18 cellular contexts compared by ENCODE assay signal in the genomic region with DNA sequence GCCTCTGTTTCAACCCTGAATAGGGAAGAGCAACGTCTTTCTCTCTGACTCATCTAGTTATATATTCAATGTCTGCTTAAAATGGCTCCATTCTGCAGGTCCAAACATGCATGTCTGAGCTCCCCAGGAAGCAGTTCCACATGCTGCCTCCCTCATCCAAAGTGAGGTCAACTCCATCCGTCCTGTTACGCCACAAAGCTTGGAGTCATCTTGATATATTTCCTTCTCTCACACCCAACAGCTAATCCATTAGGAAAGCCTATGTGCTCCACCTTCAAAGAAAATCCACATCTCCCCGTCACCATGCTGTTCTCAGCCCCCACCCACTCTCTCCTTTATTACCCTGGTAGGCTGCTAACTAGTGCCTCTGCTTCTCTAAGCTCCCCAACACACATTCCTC.
DNase-seq lines count a peak whose midpoint lies in the region; ATAC-seq and TF ChIP-seq lines count a peak whose summit lies in the region.
"Had no signal": no experiment of that assay in that cellular context is flagged by ENCODE, and none has a peak within 500 bp of the region (broad histone marks: within the 10 kb centered on the region; RNA-seq: fewer than 3 reads in every experiment).

No MANE protein-coding gene starts in this region.

- H3K4me1 Mint-ChIP-seq in T-helper 17 cell: no peaks in the 10 kb centered on the region
- H3K4me1 Mint-ChIP-seq: CD8-positive, alpha-beta memory T cell; IgD-negative memory B cell had no signal

- H3K27me3 ChIP-seq in left lung: no peaks in the 10 kb centered on the region
- H3K27me3 ChIP-seq: BE2C, SJCRH30 had no signal

- no peak overlapping the region for H3K4me3 ChIP-seq in HEK293 (ENCODE audit: low read depth, low read length)
- H3K4me3 ChIP-seq in left lung: no peak overlapping the region
- H3K4me3 ChIP-seq: SJCRH30 had no signal

- H3K4me3 Mint-ChIP-seq in T-helper 17 cell: no peak overlapping the region
- H3K4me3 Mint-ChIP-seq: CD8-positive, alpha-beta memory T cell; IgD-negative memory B cell had no signal

- H3K9me3 ChIP-seq in HEK293 (ENCODE audit: control insufficient read depth, insufficient read depth, low read depth, low read length) (no peaks in the 10 kb centered on the region), T-helper 17 cell (ENCODE audit: control insufficient read depth, low read length, poor library complexity, severe bottlenecking) (no peaks in the 10 kb centered on the region), left lung (no peaks in the 10 kb centered on the region)
- H3K9me3 ChIP-seq: BE2C, SJCRH30 had no signal

- POLR2A ChIA-PET in HEK293 (lab: Yijun Ruan, JAX): no interaction called here

- intact Hi-C loops in left lung (cut with DNase I): no loop called here

- DNase-seq in DMS 273 (lab: John Stamatoyannopoulos, UW; ENCODE audit: unreplicated experiment) (peak; percentile 7), DMS 273 treated with DMSO at 0.1 percent for 48 hours (lab: John Stamatoyannopoulos, UW) (no peak), astrocyte of the hippocampus (ENCODE audit: low read depth, low spot score) (peak; percentile 14), kidney tubule cell (ENCODE audit: low spot score) (peak; percentile 27), T-helper 17 cell (no peak), OCI-M2 (lab: John Stamatoyannopoulos, UW; ENCODE audit: unreplicated experiment) (no peak), left lung (no peak)
- DNase-seq: BE2C; CD8-positive, alpha-beta memory T cell; Kasumi-1; NCI-H1105; NCI-H1694; NCI-H524; RPMI8226; SJCRH30 had no signal

- TF ChIP-seq CTCF in HEK293 (tag by site-specific recombination; IDR thresholded peaks at IDR 0.05) (no peak), left lung (IDR thresholded peaks at IDR 0.05) (no peak)

- H3K27ac Mint-ChIP-seq in T-helper 17 cell: no peak overlapping the region
- H3K27ac Mint-ChIP-seq: CD8-positive, alpha-beta memory T cell; IgD-negative memory B cell had no signal

- H3K36me3 ChIP-seq in HEK293 (ENCODE audit: control insufficient read depth in 2 of 2, insufficient read depth in 1 of 2, low read length in 2 of 2) (no peaks in the 10 kb centered on the region), left lung (no peaks in the 10 kb centered on the region)
- H3K36me3 ChIP-seq: BE2C, SJCRH30 had no signal

- H3K4me1 ChIP-seq in HEK293 (ENCODE audit: control insufficient read depth, insufficient read depth, low read length) (no peaks in the 10 kb centered on the region), left lung (no peaks in the 10 kb centered on the region)
- H3K4me1 ChIP-seq: BE2C, SJCRH30 had no signal

- H3K27ac ChIP-seq in HEK293 (ENCODE audit: extremely low read depth, low read depth, low read length) (no peak overlapping the region), left lung (no peak overlapping the region)
- H3K27ac ChIP-seq: 22Rv1, SJCRH30 had no signal

- CTCF ChIA-PET in HEK293 (lab: Yijun Ruan, JAX): no interaction called here

- ATAC-seq in T-helper 17 cell (no peak), left lung (no peak)

- peaks cover 2% of the 10 kb centered on the region for H3K36me3 Mint-ChIP-seq in T-helper 17 cell (ENCODE audit: low read depth)
- H3K36me3 Mint-ChIP-seq: CD8-positive, alpha-beta memory T cell; IgD-negative memory B cell had no signal

- peaks cover 18% of the 10 kb centered on the region for H3K27me3 Mint-ChIP-seq in T-helper 17 cell
- H3K27me3 Mint-ChIP-seq: IgD-negative memory B cell had no signal

TF ChIP-seq in HEK293, 187 proteins besides CTCF, POLR2A, EP300 and RAD21:
- TF ChIP-seq ELK4 (IDR thresholded peaks at IDR 0.05; ENCODE audit: borderline replicate concordance, low read depth, low read length) (no peak), ZBTB11 (tag by site-specific recombination; conservative IDR thresholded peaks at IDR 0.05; ENCODE audit: low read depth) (no peak), ZFHX2 (tag by site-specific recombination; conservative IDR thresholded peaks at IDR 0.05) (peak; percentile 28)
TF ChIP-seq in HEK293: peak in this region for 1.

Comparison
In these comparisons a context has a peak if more than half of its experiments do, and no peak if none do; other contexts are left out.
1. DNase-seq: peak in DMS 273 (single experiment), astrocyte of the hippocampus (single experiment) and kidney tubule cell (single experiment); none in DMS 273 treated with DMSO at 0.1 percent for 48 hours (single experiment), T-helper 17 cell (0 of 3), OCI-M2 (single experiment) and left lung (0 of 2).